ENCODE assay signal across 32 cellular contexts in genomic region chr11:115237578-115237977, GRCh38.
"Had no signal": no experiment of that assay in that cellular context is flagged by ENCODE, and none has a peak within 500 bp of the region (broad histone marks: within the 10 kb centered on the region; RNA-seq: fewer than 3 reads in every experiment).

No MANE protein-coding gene starts in this region.

- FAIRE-seq: colon had no signal

- ATAC-seq: activated CD4-positive, CD25-positive, alpha-beta regulatory T cell treated with anti-CD3 and anti-CD28 coated beads, Interleukin-2, amount 50 U/mL, for 24 hours; activated CD8-positive, alpha-beta memory T cell treated with anti-CD3 and anti-CD28 coated beads, Interleukin-2, amount 10 ng/mL, durations not matched to agents 7 days and 5 days; activated CD8-positive, alpha-beta T cell treated with anti-CD3 and anti-CD28 coated beads, Interleukin-2, amount 10 ng/mL, durations not matched to agents 7 days and 5 days; activated naive CD8-positive, alpha-beta T cell treated with anti-CD3 and anti-CD28 coated beads, Interleukin-2, amount 50 U/mL, for 24 hours; effector memory CD8-positive, alpha-beta T cell; foreskin keratinocyte; gastrocnemius medialis; heart right ventricle; T-helper 17 cell had no signal

- H3K27me3 ChIP-seq: adrenal gland, ascending aorta, breast epithelium, cardiac muscle cell, esophagus muscularis mucosa, foreskin keratinocyte, gastrocnemius medialis, heart right ventricle had no signal

- H3K4me3 ChIP-seq: adrenal gland, ascending aorta, breast epithelium, cardiac muscle cell, esophagus muscularis mucosa, gastrocnemius medialis, heart right ventricle had no signal

- H3K4me1 ChIP-seq: ascending aorta, breast epithelium, esophagus muscularis mucosa, foreskin keratinocyte had no signal

- DNase-seq: activated B cell treated with CpG ODN at 0.5 μM for 24 hours; activated CD4-positive, alpha-beta memory T cell treated with anti-CD3 and anti-CD28 coated beads for 36 hours; activated CD4-positive, alpha-beta T cell treated with anti-CD3 and anti-CD28 coated beads, Interleukin-2, amount 10 ng/mL, durations not matched to agents 24 days and 14 days; activated CD8-positive, alpha-beta memory T cell treated with anti-CD3 and anti-CD28 coated beads, Interleukin-2, amount 10 ng/mL, durations not matched to agents 7 days and 5 days; activated CD8-positive, alpha-beta memory T cell treated with anti-CD3 and anti-CD28 coated beads, Interleukin-2, amount 50 U/mL, for 4 hours; activated CD8-positive, alpha-beta T cell treated with anti-CD3 and anti-CD28 coated beads, Interleukin-2, amount 10 ng/mL, durations not matched to agents 7 days and 5 days; activated effector memory CD4-positive, alpha-beta T cell treated with anti-CD3 and anti-CD28 coated beads, Interleukin-2, amount 50 U/mL, for 16 hours; activated naive CD4-positive, alpha-beta T cell treated with anti-CD3 and anti-CD28 coated beads for 36 hours; activated naive CD8-positive, alpha-beta T cell treated with anti-CD3 and anti-CD28 coated beads for 36 hours; activated naive CD8-positive, alpha-beta T cell treated with anti-CD3 and anti-CD28 coated beads, Interleukin-2, amount 50 U/mL, for 24 hours; activated T-cell treated with anti-CD3 and anti-CD28 coated beads, Interleukin-2, amount 50 U/mL, for 1 hour; activated T-cell treated with anti-CD3 and anti-CD28 coated beads, Interleukin-2, amount 50 U/mL, for 48 hours; adrenal gland; central memory CD4-positive, alpha-beta T cell; cortex of kidney; dermis blood vessel endothelial cell; effector CD4-positive, alpha-beta T cell; effector memory CD8-positive, alpha-beta T cell; erythroblast; foreskin keratinocyte; gastrocnemius medialis; heart right ventricle; T-helper 1 cell; T-helper 17 cell; T1000; WERI-Rb-1 had no signal

- H3K9me3 ChIP-seq: adrenal gland, ascending aorta, breast epithelium, esophagus muscularis mucosa, gastrocnemius medialis, heart right ventricle had no signal

- H3K36me3 ChIP-seq: adrenal gland, ascending aorta, breast epithelium, cardiac muscle cell, esophagus muscularis mucosa, gastrocnemius medialis, WERI-Rb-1 had no signal

- H3K27ac ChIP-seq: adrenal gland, ascending aorta, breast epithelium, esophagus muscularis mucosa, foreskin keratinocyte, gastrocnemius medialis, heart right ventricle, WERI-Rb-1 had no signal
